ENCODE assay signal across 9 cellular contexts in the genomic region with DNA sequence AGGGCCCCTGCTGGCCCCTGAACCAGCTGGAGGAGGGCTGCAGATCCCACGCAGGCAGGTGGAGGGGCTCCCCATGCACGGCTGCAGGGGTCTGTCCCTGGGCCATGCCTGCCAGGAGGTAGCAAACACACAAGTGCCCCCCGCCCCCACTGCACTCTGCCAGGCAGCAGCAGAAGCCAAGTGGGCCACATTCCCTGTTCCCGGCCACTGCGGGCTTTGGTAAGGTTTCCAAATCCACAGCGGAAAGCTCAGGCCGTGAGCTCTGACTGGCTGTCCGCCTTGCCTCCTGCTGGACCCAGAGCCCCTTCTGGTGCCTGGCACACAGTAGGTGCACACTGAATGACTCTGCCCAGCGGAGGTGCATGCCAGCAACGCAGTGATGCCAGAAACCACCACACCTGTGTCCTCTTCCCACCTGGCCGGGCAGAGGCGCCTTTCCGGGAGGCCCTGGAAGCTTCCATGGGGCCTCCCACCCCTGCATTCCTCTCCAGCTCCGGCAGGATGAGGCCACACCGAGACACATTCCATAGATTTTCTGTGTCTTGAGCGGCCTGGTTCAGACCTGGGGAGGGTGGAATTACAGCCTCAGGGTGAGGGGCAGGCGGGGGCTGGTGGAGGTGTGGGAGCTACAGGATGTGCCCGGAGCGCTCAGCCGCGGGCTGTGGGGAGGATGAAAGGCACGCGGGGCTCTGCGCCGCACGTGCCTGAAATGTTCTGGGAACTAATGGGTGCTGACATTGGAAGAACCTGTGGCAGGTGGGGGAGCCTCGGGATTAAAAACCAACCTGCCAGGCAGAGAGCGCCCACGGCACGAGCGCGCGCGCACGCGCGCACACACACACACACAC.
A peak's percentile ranks its signal among the peaks of the same experiment; 100 is the strongest.
DNase-seq lines count a peak whose midpoint lies in the region; ATAC-seq, FAIRE-seq and TF ChIP-seq lines count a peak whose summit lies in the region.
"Had no signal": no experiment of that assay in that cellular context is flagged by ENCODE, and none has a peak within 500 bp of the region (broad histone marks: within the 10 kb centered on the region; RNA-seq: fewer than 3 reads in every experiment).

No MANE protein-coding gene starts in this region.

- TF ChIP-seq EP300 in tibial nerve (IDR thresholded peaks at IDR 0.05), result no peak

- H3K9me1 ChIP-seq in keratinocyte (ENCODE audit: control insufficient read depth, extremely low read depth, insufficient read depth, low read length), result peaks cover 2% of the 10 kb centered on the region

- BruUV-seq in mammary epithelial cell (replicated peaks; lab: Mats Ljungman, UMichigan), result no TSS peak

- H3K36me3 ChIP-seq in HUES64 (ENCODE audit: insufficient read depth, low read length) (no peaks in the 10 kb centered on the region), mammary epithelial cell (ENCODE audit: insufficient read depth, low read length) (no peaks in the 10 kb centered on the region), keratinocyte (ENCODE audit: control insufficient read depth in 2 of 2, extremely low read depth in 1 of 2, insufficient read depth in 2 of 2, low read length in 2 of 2) (peaks cover 5% of the 10 kb centered on the region in 2 experiments), tibial nerve (no peaks in the 10 kb centered on the region)

- no peaks in the 10 kb centered on the region for H4K20me1 ChIP-seq in mammary epithelial cell (ENCODE audit: insufficient read depth, low read length)
- H4K20me1 ChIP-seq in keratinocyte (ENCODE audit: control insufficient read depth, extremely low read depth, insufficient read depth, low read length), result peaks cover 26% of the 10 kb centered on the region

- dilution Hi-C loops in mammary epithelial cell (cut with HindIII; ENCODE audit: low sequenced_read_pairs), result no loop called here
- dilution Hi-C loops in keratinocyte (cut with MboI; ENCODE audit: extremely low pct_ligation_motif_present, low sequenced_read_pairs), result no loop called here

- intact Hi-C loops in mammary epithelial cell (cut with micrococcal nuclease), result no loop called here

- H3K27ac ChIP-seq in HUES64 (ENCODE audit: low read depth, low read length), result peak overlapping the region; percentile 79
- H3K27ac ChIP-seq in mammary epithelial cell (ENCODE audit: insufficient read depth, low read depth, low read length), result no peak overlapping the region
- H3K27ac ChIP-seq in keratinocyte (ENCODE audit: control insufficient read depth, insufficient read depth, low read length), result no peak overlapping the region
- H3K27ac ChIP-seq in tibial nerve, result peak overlapping the region in 3 of 4 donors; percentile 23 to 88 (median 78)

- FAIRE-seq in keratinocyte (lab: Jason Lieb, UNC), result peak; percentile 85

- H3K79me2 ChIP-seq in mammary epithelial cell (ENCODE audit: insufficient read depth, low read length), result peaks cover 100% of the 10 kb centered on the region
- peaks cover 76% of the 10 kb centered on the region for H3K79me2 ChIP-seq in keratinocyte (ENCODE audit: control insufficient read depth, insufficient read depth, low read length)

- H3K4me3 ChIP-seq in HUES64 (ENCODE audit: low read length) (no peak overlapping the region), mammary epithelial cell (replicated peaks in 1 of 3; ENCODE audit: insufficient read depth in 1 of 3, low read depth in 2 of 3, low read length in 3 of 3) (no peak overlapping the region), keratinocyte (ENCODE audit: control insufficient read depth in 2 of 3, extremely low read depth in 1 of 3, insufficient read depth in 2 of 3, low read depth in 1 of 3, low read length in 3 of 3) (no peak overlapping the region), tibial nerve (no peak overlapping the region)

- no peak for TF ChIP-seq POLR2A in tibial nerve (IDR thresholded peaks at IDR 0.05)

- no peak for TF ChIP-seq CTCF in mammary epithelial cell (conservative IDR thresholded peaks at IDR 0.05 in 1 of 2, IDR thresholded peaks at IDR 0.05 in 1 of 2; ENCODE audit: extremely low read depth in 1 of 2, insufficient read depth in 1 of 2, low read depth in 1 of 2, low read length in 2 of 2)
- no peak for TF ChIP-seq CTCF in keratinocyte (optimal IDR thresholded peaks at IDR 0.05 in 1 of 3, IDR thresholded peaks at IDR 0.05 in 1 of 3, conservative IDR thresholded peaks at IDR 0.05 in 1 of 3; ENCODE audit: extremely low read depth in 1 of 3, insufficient read depth in 2 of 3, low read length in 3 of 3)
- no peak for TF ChIP-seq CTCF in tibial nerve (IDR thresholded peaks at IDR 0.05)

- no peak overlapping the region for H2AFZ ChIP-seq in mammary epithelial cell (ENCODE audit: low read depth, low read length)
- H2AFZ ChIP-seq in keratinocyte (ENCODE audit: control insufficient read depth, low read length), result no peak overlapping the region

- CTCF ChIA-PET in mammary epithelial cell (lab: Charles Lee; ENCODE audit: low non-redundant PET), result interaction anchor here (0.6 to 0.7 kb wide), 2 partner anchors 16 to 67 kb away, joined by 3 to 4 read pairs; partner anchors contain the start of gene NCOR2

- WGBS in HUES64, result 45% methylated on average over 37 of the region's 37 CpGs
- WGBS in mammary epithelial cell (ENCODE audit: low coverage, missing lambda C conversion rate), result 20% methylated on average over 7 of the region's 37 CpGs
- WGBS in tibial nerve, 2 donors, result 49 to 60% methylated on average over 29 to 32 of the region's 37 CpGs

- peak overlapping the region; percentile 44 for H3K4me2 ChIP-seq in mammary epithelial cell (ENCODE audit: insufficient read depth, low read depth, low read length)
- H3K4me2 ChIP-seq in keratinocyte (ENCODE audit: control insufficient read depth, extremely low read depth, insufficient read depth, low read depth, low read length), result no peak overlapping the region

- DNase-seq in mammary epithelial cell (peak; percentile 59), keratinocyte (ENCODE audit: low read depth, low spot score) (peak; percentile 76), tibial nerve (ENCODE audit: low spot score in 2 of 2) (no peak), NCI-H345 (lab: John Stamatoyannopoulos, UW) (no peak), epidermal melanocyte (ENCODE audit: insufficient read length, low spot score) (no peak)
- DNase-seq: activated naive CD8-positive, alpha-beta T cell treated with anti-CD3 and anti-CD28 coated beads, Interleukin-2, amount 50 U/mL, for 24 hours; stimulated activated CD4-positive, alpha-beta T cell treated with anti-CD3 and anti-CD28 coated beads, Interleukin-15, amount 100 ng/mL, for 24 hours had no signal

- ATAC-seq in HG03039 (IDR thresholded peaks at IDR 0.05; ENCODE audit: unreplicated experiment), result no peak
- ATAC-seq: activated naive CD8-positive, alpha-beta T cell treated with anti-CD3 and anti-CD28 coated beads, Interleukin-2, amount 50 U/mL, for 24 hours had no signal

- H3K4me1 ChIP-seq in HUES64 (ENCODE audit: insufficient read depth, low read length) (peaks cover 48% of the 10 kb centered on the region), mammary epithelial cell (ENCODE audit: insufficient read depth, low read length) (peaks cover 61% of the 10 kb centered on the region), keratinocyte (ENCODE audit: control insufficient read depth, extremely low read depth, insufficient read depth, low read length) (peaks cover 51% of the 10 kb centered on the region), tibial nerve (peaks cover 9 to 98% (median 71%) of the 10 kb centered on the region in 4 donors)

- in situ Hi-C loops in mammary epithelial cell (cut with MboI; ENCODE audit: low sequenced_read_pairs in 2 of 2), result no loop called here

- H3K9me3 ChIP-seq in HUES64 (ENCODE audit: insufficient read depth, low read depth, low read length) (no peaks in the 10 kb centered on the region), mammary epithelial cell (replicated peaks; ENCODE audit: insufficient read depth, low read length) (no peaks in the 10 kb centered on the region), keratinocyte (ENCODE audit: control insufficient read depth, low read depth, low read length) (no peaks in the 10 kb centered on the region), tibial nerve (no peaks in the 10 kb centered on the region)

- H3K9ac ChIP-seq in HUES64 (ENCODE audit: low read depth, low read length) (peak overlapping the region; percentile 63), mammary epithelial cell (ENCODE audit: insufficient read depth, low read length) (no peak overlapping the region), keratinocyte (ENCODE audit: control insufficient read depth, extremely low read depth, insufficient read depth, low read length) (peak overlapping the region; percentile 3)

- H3K27me3 ChIP-seq in HUES64 (ENCODE audit: insufficient read depth, low read length), result no peaks in the 10 kb centered on the region
- no peaks in the 10 kb centered on the region for H3K27me3 ChIP-seq in mammary epithelial cell (ENCODE audit: insufficient read depth, low read length)
- H3K27me3 ChIP-seq in keratinocyte (ENCODE audit: control insufficient read depth, extremely low read depth, insufficient read depth, low read length), result no peaks in the 10 kb centered on the region
- no peaks in the 10 kb centered on the region for H3K27me3 ChIP-seq in tibial nerve

Comparison
In these comparisons a context has a peak if more than half of its experiments do, and no peak if none do; other contexts are left out.
1. H3K27ac ChIP-seq: peak in HUES64 (single experiment) and tibial nerve (3 of 4); none in mammary epithelial cell (single experiment) and keratinocyte (single experiment).
2. DNase-seq: peak in mammary epithelial cell (single experiment) and keratinocyte (single experiment); none in tibial nerve (0 of 2), NCI-H345 (single experiment) and epidermal melanocyte (single experiment).